21 cellular contexts compared by ENCODE assay signal in genomic region chr4:39913466-39913865, GRCh38.
"Had no signal": no experiment of that assay in that cellular context is flagged by ENCODE, and none has a peak within 500 bp of the region (broad histone marks: within the 10 kb centered on the region; RNA-seq: fewer than 3 reads in every experiment).

No MANE protein-coding gene starts in this region.

- H3K27ac Mint-ChIP-seq: nephron; stimulated activated naive CD8-positive, alpha-beta T cell treated with anti-CD3 and anti-CD28 coated beads, Interleukin-15, Interleukin-2, amounts not matched to agents 100 ng/mL and 50 ng/mL, for 24 hours had no signal

- H3K9me3 Mint-ChIP-seq: naive thymus-derived CD8-positive, alpha-beta T cell; nephron; neural crest cell; stimulated activated naive CD8-positive, alpha-beta T cell treated with anti-CD3 and anti-CD28 coated beads, Interleukin-15, Interleukin-2, amounts not matched to agents 100 ng/mL and 50 ng/mL, for 24 hours had no signal

- H3K4me1 Mint-ChIP-seq: naive thymus-derived CD8-positive, alpha-beta T cell; nephron; neural crest cell had no signal

- H3K4me3 Mint-ChIP-seq: naive thymus-derived CD8-positive, alpha-beta T cell; nephron; neural crest cell; stimulated activated naive CD8-positive, alpha-beta T cell treated with anti-CD3 and anti-CD28 coated beads, Interleukin-15, Interleukin-2, amounts not matched to agents 100 ng/mL and 50 ng/mL, for 24 hours had no signal

- ATAC-seq: heart left ventricle; left cardiac atrium; left lung; lower lobe of right lung; naive thymus-derived CD8-positive, alpha-beta T cell; right lobe of liver; upper lobe of right lung had no signal

- H3K27me3 Mint-ChIP-seq: naive thymus-derived CD8-positive, alpha-beta T cell; stimulated activated naive CD8-positive, alpha-beta T cell treated with anti-CD3 and anti-CD28 coated beads, Interleukin-15, Interleukin-2, amounts not matched to agents 100 ng/mL and 50 ng/mL, for 24 hours had no signal

- DNase-seq: heart left ventricle; kidney glomerular epithelial cell; left cardiac atrium; left lung; lower lobe of right lung; mammary epithelial cell; mesenchymal stem cell; naive thymus-derived CD8-positive, alpha-beta T cell; nucleus accumbens; right lobe of liver; stimulated activated CD4-positive, alpha-beta T cell treated with anti-CD3 and anti-CD28 coated beads, Interleukin-1b, Interleukin-23, amount 100 ng/mL, for 48 hours; stimulated activated CD4-positive, alpha-beta T cell treated with anti-CD3 and anti-CD28 coated beads, Interleukin-2, amount 100 ng/mL, for 48 hours; stimulated activated CD4-positive, alpha-beta T cell treated with anti-CD3 and anti-CD28 coated beads, Interleukin-4, amount 100 ng/mL, for 4 hours; stimulated activated CD8-positive, alpha-beta memory T cell treated with anti-CD3 and anti-CD28 coated beads, Interleukin-4, amount 100 ng/mL, for 48 hours; stimulated activated naive CD4-positive, alpha-beta T cell; tibial artery; trophoblast cell; upper lobe of right lung had no signal
